21 cellular contexts compared by ENCODE assay signal in genomic region chr1:204659061-204659460, GRCh38. TPM values are rescaled to one million over a fixed set of nuclear protein-coding genes. Genes with fewer than 3 reads are reported as not detected.
A peak's percentile ranks its signal among the peaks of the same experiment; 100 is the strongest.
DNase-seq lines count a peak whose midpoint lies in the region; ATAC-seq lines count a peak whose summit lies in the region.
"Had no signal": no experiment of that assay in that cellular context is flagged by ENCODE, and none has a peak within 500 bp of the region (broad histone marks: within the 10 kb centered on the region; RNA-seq: fewer than 3 reads in every experiment).

No MANE protein-coding gene starts in this region.

- peaks cover 42% of the 10 kb centered on the region for H3K27me3 Mint-ChIP-seq in activated naive CD4-positive, alpha-beta T cell treated with anti-CD3 and anti-CD28 coated beads, Interleukin-2, amount 10 ng/mL, durations not matched to agents 7 days and 5 days

- DNase-seq in NCI-H2107 treated with DMSO at 0.1 percent for 48 hours (lab: John Stamatoyannopoulos, UW; ENCODE audit: unreplicated experiment) (peak; percentile 63), NCI-H2107 (lab: John Stamatoyannopoulos, UW) (no peak), NCI-H1105 (lab: John Stamatoyannopoulos, UW) (peak; percentile 43), SK-N-DZ (ENCODE audit: low spot score) (peak; percentile 60), renal cortical epithelial cell (ENCODE audit: low read depth) (peak; percentile 1), HPDE6-E6E7 (ENCODE audit: extremely low spot score) (no peak)
- DNase-seq in activated naive CD4-positive, alpha-beta T cell treated with anti-CD3 and anti-CD28 coated beads, Interleukin-2, amount 10 ng/mL, durations not matched to agents 7 days and 5 days: no peak
- DNase-seq: 8988T; activated CD4-positive, alpha-beta T cell treated with anti-CD3 and anti-CD28 coated beads, Interleukin-2, amount 50 U/mL, for 48 hours; activated gamma-delta T cell treated with Interleukin-2 at 50 U/mL for 16 hours; HCEC 1CT; midbrain; NCI-H446; nephron progenitor cell; SHP77; small intestine; stimulated activated CD4-positive, alpha-beta T cell treated with anti-CD3 and anti-CD28 coated beads, Interleukin-4, amount 100 ng/mL, for 1 hour; upper lobe of right lung had no signal

- CTCF ChIA-PET in activated naive CD4-positive, alpha-beta T cell treated with anti-CD3 and anti-CD28 coated beads, Interleukin-2, amount 10 ng/mL, durations not matched to agents 7 days and 5 days (lab: Charles Lee): no interaction called here

- ATAC-seq in activated CD4-positive, CD25-positive, alpha-beta regulatory T cell treated with anti-CD3 and anti-CD28 coated beads, Interleukin-2, amount 50 U/mL, for 24 hours: no peak
- ATAC-seq: esophagus mucosa, upper lobe of right lung had no signal

- H3K4me1 Mint-ChIP-seq in activated naive CD4-positive, alpha-beta T cell treated with anti-CD3 and anti-CD28 coated beads, Interleukin-2, amount 10 ng/mL, durations not matched to agents 7 days and 5 days: no peaks in the 10 kb centered on the region
- H3K4me1 Mint-ChIP-seq: central memory CD8-positive, alpha-beta T cell had no signal

- H3K27ac Mint-ChIP-seq in activated naive CD4-positive, alpha-beta T cell treated with anti-CD3 and anti-CD28 coated beads, Interleukin-2, amount 10 ng/mL, durations not matched to agents 7 days and 5 days: no peak overlapping the region
- H3K27ac Mint-ChIP-seq: nephron progenitor cell had no signal

- H3K36me3 Mint-ChIP-seq in activated naive CD4-positive, alpha-beta T cell treated with anti-CD3 and anti-CD28 coated beads, Interleukin-2, amount 10 ng/mL, durations not matched to agents 7 days and 5 days: no peaks in the 10 kb centered on the region

- no peaks in the 10 kb centered on the region for H3K9me3 Mint-ChIP-seq in activated naive CD4-positive, alpha-beta T cell treated with anti-CD3 and anti-CD28 coated beads, Interleukin-2, amount 10 ng/mL, durations not matched to agents 7 days and 5 days
- H3K9me3 Mint-ChIP-seq: central memory CD8-positive, alpha-beta T cell; nephron progenitor cell had no signal

- no peak overlapping the region for H3K4me3 Mint-ChIP-seq in activated naive CD4-positive, alpha-beta T cell treated with anti-CD3 and anti-CD28 coated beads, Interleukin-2, amount 10 ng/mL, durations not matched to agents 7 days and 5 days
- H3K4me3 Mint-ChIP-seq: central memory CD8-positive, alpha-beta T cell; nephron progenitor cell had no signal

RNA-seq across cellular contexts. Expression of gene LRRN2, which starts 26.5 kb away (rescaled TPM):
- polyA plus RNA-seq in SK-N-DZ (2014; cell fraction: cytosol; rRNA removed): 1.8 and 2.0 TPM in 2 replicates
- 1.6 and 2.1 TPM in 2 replicates for polyA plus RNA-seq in SK-N-DZ (2014; cell fraction: nucleus; rRNA removed)
- 0.35 and 8.1 TPM in 2 replicates for total RNA-seq in renal cortical epithelial cell

Comparison
In these comparisons a context has a peak if more than half of its experiments do, and no peak if none do; other contexts are left out.
1. DNase-seq: peak in NCI-H2107 treated with DMSO at 0.1 percent for 48 hours (single experiment), NCI-H1105 (single experiment), SK-N-DZ (single experiment) and renal cortical epithelial cell (single experiment); none in NCI-H2107 (single experiment), activated naive CD4-positive, alpha-beta T cell treated with anti-CD3 and anti-CD28 coated beads, Interleukin-2, amount 10 ng/mL, durations not matched to agents 7 days and 5 days (single experiment) and HPDE6-E6E7 (single experiment).